7 cellular contexts compared by ENCODE assay signal in the genomic region with DNA sequence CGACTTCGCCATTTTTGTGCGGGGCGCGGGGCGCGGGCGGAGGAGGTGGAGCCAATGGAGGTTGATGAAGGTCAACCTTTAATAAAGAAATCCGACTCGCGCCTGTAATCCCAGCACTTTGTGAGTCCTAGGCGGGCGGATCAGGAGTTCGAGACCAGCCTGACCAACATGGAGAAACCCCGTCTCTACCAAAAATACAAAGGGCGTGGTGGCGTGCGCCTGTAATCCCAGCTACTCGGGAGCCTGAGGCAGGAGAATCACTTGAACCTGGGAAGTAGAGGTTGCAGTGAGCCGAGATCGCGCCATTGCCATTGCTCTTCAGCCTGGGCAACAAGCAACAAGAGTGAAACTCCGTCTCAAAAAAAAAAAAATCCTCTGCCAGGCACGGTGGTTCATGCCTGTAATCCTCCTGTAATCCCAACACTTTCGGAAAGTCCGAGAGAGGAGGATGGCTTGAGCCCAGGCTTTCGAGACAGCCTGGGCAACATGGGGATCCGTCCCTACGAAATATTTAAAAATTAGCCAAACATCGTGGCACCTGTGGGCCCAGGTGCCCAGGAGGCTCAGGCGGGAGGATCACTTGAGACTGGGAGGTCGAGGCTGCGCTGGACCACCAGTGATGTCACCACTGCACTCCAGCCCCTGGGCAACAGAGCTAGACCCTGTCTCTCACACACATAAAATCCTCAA. TPM values are rescaled to one million over a fixed set of nuclear protein-coding genes. Genes with fewer than 3 reads are reported as not detected.
DNase-seq lines count a peak whose midpoint lies in the region; ATAC-seq and TF ChIP-seq lines count a peak whose summit lies in the region.

No MANE protein-coding gene starts in this region.

- peaks cover 5% of the 10 kb centered on the region for H3K27me3 Mint-ChIP-seq in activated T-helper 1 cell treated with anti-CD3 and anti-CD28 coated beads, Interleukin-12 subunit alpha, Interleukin-12 subunit beta, Interleukin-2, Interleukin-4 antibody, amounts not matched to agents 30 ng/mL and 10 ng/mL and 1 ng/mL, durations not matched to agents 14 hours and 24 hours and 36 hours (ENCODE audit: insufficient read depth)
- no peaks in the 10 kb centered on the region for H3K27me3 Mint-ChIP-seq in stimulated activated naive CD8-positive, alpha-beta T cell treated with anti-CD3 and anti-CD28 coated beads, Interleukin-15, amount 100 ng/mL, for 72 hours

- H3K4me1 Mint-ChIP-seq in activated T-helper 1 cell treated with anti-CD3 and anti-CD28 coated beads, Interleukin-12 subunit alpha, Interleukin-12 subunit beta, Interleukin-2, Interleukin-4 antibody, amounts not matched to agents 30 ng/mL and 10 ng/mL and 1 ng/mL, durations not matched to agents 14 hours and 24 hours and 36 hours (ENCODE audit: low read depth): peaks cover 12% of the 10 kb centered on the region
- peaks cover 50% of the 10 kb centered on the region for H3K4me1 Mint-ChIP-seq in stimulated activated naive CD8-positive, alpha-beta T cell treated with anti-CD3 and anti-CD28 coated beads, Interleukin-15, amount 100 ng/mL, for 72 hours

- H3K4me3 ChIP-seq in HFF-Myc (replicated peaks; ENCODE audit: low read depth, low read length) (peak overlapping the region; percentile 94), iPS-18a (ENCODE audit: low read length) (peak overlapping the region; percentile 89), lower leg skin (ENCODE audit: low read depth, poor library complexity, severe bottlenecking) (no peak overlapping the region)

- peak overlapping the region; percentile 98 for H3K27ac Mint-ChIP-seq in activated T-helper 1 cell treated with anti-CD3 and anti-CD28 coated beads, Interleukin-12 subunit alpha, Interleukin-12 subunit beta, Interleukin-2, Interleukin-4 antibody, amounts not matched to agents 30 ng/mL and 10 ng/mL and 1 ng/mL, durations not matched to agents 14 hours and 24 hours and 36 hours
- H3K27ac Mint-ChIP-seq in stimulated activated naive CD8-positive, alpha-beta T cell treated with anti-CD3 and anti-CD28 coated beads, Interleukin-15, amount 100 ng/mL, for 72 hours: peak overlapping the region; percentile 14 to 99

- peaks cover 26% of the 10 kb centered on the region for H3K36me3 Mint-ChIP-seq in activated T-helper 1 cell treated with anti-CD3 and anti-CD28 coated beads, Interleukin-12 subunit alpha, Interleukin-12 subunit beta, Interleukin-2, Interleukin-4 antibody, amounts not matched to agents 30 ng/mL and 10 ng/mL and 1 ng/mL, durations not matched to agents 14 hours and 24 hours and 36 hours (ENCODE audit: low read depth)

- TF ChIP-seq POLR2A in lower leg skin (IDR thresholded peaks at IDR 0.05): no peak

- H3K9me3 Mint-ChIP-seq in activated T-helper 1 cell treated with anti-CD3 and anti-CD28 coated beads, Interleukin-12 subunit alpha, Interleukin-12 subunit beta, Interleukin-2, Interleukin-4 antibody, amounts not matched to agents 30 ng/mL and 10 ng/mL and 1 ng/mL, durations not matched to agents 14 hours and 24 hours and 36 hours: no peaks in the 10 kb centered on the region
- H3K9me3 Mint-ChIP-seq in stimulated activated naive CD8-positive, alpha-beta T cell treated with anti-CD3 and anti-CD28 coated beads, Interleukin-15, amount 100 ng/mL, for 72 hours: no peaks in the 10 kb centered on the region

- DNase-seq in HFF-Myc (ENCODE audit: extremely low read depth, low read depth) (no peak), lower leg skin (ENCODE audit: low spot score in 2 of 2) (no peak)
- no peak for DNase-seq in activated T-helper 1 cell treated with anti-CD3 and anti-CD28 coated beads, Interleukin-12 subunit alpha, Interleukin-12 subunit beta, Interleukin-2, Interleukin-4 antibody, amounts not matched to agents 30 ng/mL and 10 ng/mL and 1 ng/mL, durations not matched to agents 14 hours and 24 hours and 36 hours (ENCODE audit: low spot score)
- no peak for DNase-seq in stimulated activated naive CD8-positive, alpha-beta T cell treated with anti-CD3 and anti-CD28 coated beads, Interleukin-15, amount 100 ng/mL, for 72 hours

- peak overlapping the region; percentile 95 for H3K4me3 Mint-ChIP-seq in activated T-helper 1 cell treated with anti-CD3 and anti-CD28 coated beads, Interleukin-12 subunit alpha, Interleukin-12 subunit beta, Interleukin-2, Interleukin-4 antibody, amounts not matched to agents 30 ng/mL and 10 ng/mL and 1 ng/mL, durations not matched to agents 14 hours and 24 hours and 36 hours
- peak overlapping the region; percentile 81 to 94 for H3K4me3 Mint-ChIP-seq in stimulated activated naive CD8-positive, alpha-beta T cell treated with anti-CD3 and anti-CD28 coated beads, Interleukin-15, amount 100 ng/mL, for 72 hours

- intact Hi-C loops in activated T-helper 1 cell treated with anti-CD3 and anti-CD28 coated beads, Interleukin-12 subunit alpha, Interleukin-12 subunit beta, Interleukin-2, Interleukin-4 antibody, amounts not matched to agents 30 ng/mL and 10 ng/mL and 1 ng/mL, durations not matched to agents 14 hours and 24 hours and 36 hours (cut with micrococcal nuclease): loop anchor here (1.0 to 5.0 kb wide), 10 partner anchors 12 to 235 kb away; a partner anchor contains a TSS
- intact Hi-C loops in lower leg skin (cut with DNase I; ENCODE audit: low total_unique reads): no loop called here

- peaks cover 6% of the 10 kb centered on the region for H3K4me1 ChIP-seq in iPS-18a (ENCODE audit: control insufficient read depth, low read depth, low read length)

- no peak for ATAC-seq in stimulated activated naive CD8-positive, alpha-beta T cell treated with anti-CD3 and anti-CD28 coated beads, Interleukin-15, amount 100 ng/mL, for 72 hours
- ATAC-seq in HG03442 (IDR thresholded peaks at IDR 0.05; ENCODE audit: unreplicated experiment) (no peak), HG03565 (IDR thresholded peaks at IDR 0.05; ENCODE audit: unreplicated experiment) (no peak)

- no peak overlapping the region for H3K9ac ChIP-seq in iPS-18a (ENCODE audit: low read length)

- H3K27me3 ChIP-seq in iPS-18a (ENCODE audit: control insufficient read depth, insufficient read depth, low read length): no peaks in the 10 kb centered on the region

- H3K9me3 ChIP-seq in iPS-18a (ENCODE audit: control insufficient read depth, low read depth, low read length): no peaks in the 10 kb centered on the region

- H3K27ac ChIP-seq in iPS-18a (ENCODE audit: low read length): no peak overlapping the region

- no peak for TF ChIP-seq CTCF in HFF-Myc (IDR thresholded peaks at IDR 0.05; ENCODE audit: low read depth, low read length, missing control alignments)
- TF ChIP-seq CTCF in lower leg skin (IDR thresholded peaks at IDR 0.05): no peak

- H3K36me3 ChIP-seq in iPS-18a (ENCODE audit: control insufficient read depth, low read depth, low read length): peaks cover 14% of the 10 kb centered on the region

- 51 to 54% methylated on average over 32 to 33 of the region's 33 CpGs for WGBS in lower leg skin, 2 donors

RNA-seq across cellular contexts. Expression of a gene that starts 0.5 kb away (rescaled TPM):
- 95.9 and 97.1 TPM in 2 replicates for total RNA-seq in activated T-helper 1 cell treated with anti-CD3 and anti-CD28 coated beads, Interleukin-12 subunit alpha, Interleukin-12 subunit beta, Interleukin-2, Interleukin-4 antibody, amounts not matched to agents 30 ng/mL and 10 ng/mL and 1 ng/mL, durations not matched to agents 14 hours and 24 hours and 36 hours
- 10 to 100 TPM; 41.2 to 76.5 (median 53.5) TPM for total RNA-seq in lower leg skin

RNA-seq across cellular contexts. Expression of a gene that starts 4.3 kb away (rescaled TPM):
- total RNA-seq in activated T-helper 1 cell treated with anti-CD3 and anti-CD28 coated beads, Interleukin-12 subunit alpha, Interleukin-12 subunit beta, Interleukin-2, Interleukin-4 antibody, amounts not matched to agents 30 ng/mL and 10 ng/mL and 1 ng/mL, durations not matched to agents 14 hours and 24 hours and 36 hours: not detected in 2 replicates
- not detected for total RNA-seq in lower leg skin

RNA-seq across cellular contexts. Expression of a gene that starts 11.3 kb away (rescaled TPM):
- 0.34 and 0.96 TPM in 2 replicates for total RNA-seq in activated T-helper 1 cell treated with anti-CD3 and anti-CD28 coated beads, Interleukin-12 subunit alpha, Interleukin-12 subunit beta, Interleukin-2, Interleukin-4 antibody, amounts not matched to agents 30 ng/mL and 10 ng/mL and 1 ng/mL, durations not matched to agents 14 hours and 24 hours and 36 hours
- under 1 TPM in 2 of 4 donors, not detected in 2; 0.57 to 0.94 TPM for total RNA-seq in lower leg skin

RNA-seq across cellular contexts. Expression of a gene that starts 13.9 kb away (rescaled TPM):
- not detected in 2 replicates for total RNA-seq in activated T-helper 1 cell treated with anti-CD3 and anti-CD28 coated beads, Interleukin-12 subunit alpha, Interleukin-12 subunit beta, Interleukin-2, Interleukin-4 antibody, amounts not matched to agents 30 ng/mL and 10 ng/mL and 1 ng/mL, durations not matched to agents 14 hours and 24 hours and 36 hours
- total RNA-seq in lower leg skin: not detected

RNA-seq across cellular contexts. Expression of a gene that starts 16.0 kb away (rescaled TPM):
- 12.9 and 18.0 TPM in 2 replicates for total RNA-seq in activated T-helper 1 cell treated with anti-CD3 and anti-CD28 coated beads, Interleukin-12 subunit alpha, Interleukin-12 subunit beta, Interleukin-2, Interleukin-4 antibody, amounts not matched to agents 30 ng/mL and 10 ng/mL and 1 ng/mL, durations not matched to agents 14 hours and 24 hours and 36 hours
- total RNA-seq in lower leg skin: 1 to 10 TPM in 1 of 4 donors, under 1 TPM in 3; 0.34 to 2.1 (median 0.48) TPM
